Comparison of ENCODE assay signal across 8 cellular contexts in genomic region chr14:23286020-23286903, GRCh38. TPM values are rescaled to one million over a fixed set of nuclear protein-coding genes. Genes with fewer than 3 reads are reported as not detected.
DNase-seq lines count a peak whose midpoint lies in the region; ATAC-seq and TF ChIP-seq lines count a peak whose summit lies in the region.

A gene with protein sequence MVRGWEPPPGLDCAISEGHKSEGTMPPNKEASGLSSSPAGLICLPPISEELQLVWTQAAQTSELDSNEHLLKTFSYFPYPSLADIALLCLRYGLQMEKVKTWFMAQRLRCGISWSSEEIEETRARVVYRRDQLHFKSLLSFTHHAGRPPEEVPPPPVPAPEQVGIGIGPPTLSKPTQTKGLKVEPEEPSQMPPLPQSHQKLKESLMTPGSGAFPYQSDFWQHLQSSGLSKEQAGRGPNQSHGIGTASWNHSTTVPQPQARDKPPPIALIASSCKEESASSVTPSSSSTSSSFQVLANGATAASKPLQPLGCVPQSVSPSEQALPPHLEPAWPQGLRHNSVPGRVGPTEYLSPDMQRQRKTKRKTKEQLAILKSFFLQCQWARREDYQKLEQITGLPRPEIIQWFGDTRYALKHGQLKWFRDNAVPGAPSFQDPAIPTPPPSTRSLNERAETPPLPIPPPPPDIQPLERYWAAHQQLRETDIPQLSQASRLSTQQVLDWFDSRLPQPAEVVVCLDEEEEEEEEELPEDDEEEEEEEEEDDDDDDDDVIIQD (minus strand): TSS chr14:23286132. CDS start chr14:23285952, 180 bp downstream.

- TF ChIP-seq CTCF in AG10803 (conservative IDR thresholded peaks at IDR 0.05; ENCODE audit: low read length) (peak; percentile 20; the same call in 1 of the 2 replicates), kidney epithelial cell (IDR thresholded peaks at IDR 0.05; ENCODE audit: insufficient read depth, low read length, poor library complexity, severe bottlenecking) (no peak)

- no peaks in the 10 kb centered on the region for H3K36me3 ChIP-seq in kidney epithelial cell (ENCODE audit: control insufficient read depth, insufficient read depth, low read length)

- no peaks in the 10 kb centered on the region for H3K27me3 ChIP-seq in kidney epithelial cell (ENCODE audit: control insufficient read depth, insufficient read depth, low read length)

- ATAC-seq in GM19035 (IDR thresholded peaks at IDR 0.05; ENCODE audit: unreplicated experiment) (peak; percentile 99), HG03354 (IDR thresholded peaks at IDR 0.05; ENCODE audit: poor library complexity, severe bottlenecking, unreplicated experiment) (peak; percentile 98)
- peak; percentile 98 for ATAC-seq in activated CD4-positive, CD25-positive, alpha-beta regulatory T cell treated with anti-CD3 and anti-CD28 coated beads, Interleukin-2, amount 50 U/mL, for 24 hours

- peak; percentile 99 for DNase-seq in AG10803 (ENCODE audit: low read depth)
- DNase-seq in NCI-H446 treated with DMSO at 0.1 percent for 48 hours (lab: John Stamatoyannopoulos, UW), result peak; percentile 98
- peak; percentile 91 to 97 for DNase-seq in cerebellar nuclear complex (lab: John Stamatoyannopoulos, UW)
- DNase-seq in kidney epithelial cell (ENCODE audit: low read depth), result peak; percentile 89
- DNase-seq in stimulated activated CD4-positive, alpha-beta T cell treated with anti-CD3 and anti-CD28 coated beads, Interleukin-15, amount 100 ng/mL, for 48 hours (ENCODE audit: low read depth in 2 of 2), result peak; percentile 95 to 98

- H3K4me3 ChIP-seq in AG10803 (ENCODE audit: low read length) (peak within 1 kb of the TSS; percentile 85), kidney epithelial cell (ENCODE audit: low read depth, low read length) (peak within 1 kb of the TSS; percentile 63)

RNA-seq across cellular contexts. Expression of the gene that starts here (rescaled TPM):
- total RNA-seq in kidney epithelial cell, result 11.9 and 24.3 TPM in 2 replicates

Comparison
In these comparisons a context has a peak if more than half of its experiments do, and no peak if none do; other contexts are left out.
1. Peak in every context shown above with its lines: DNase-seq, ATAC-seq and H3K4me3 ChIP-seq.